ENCODE assay signal across 1 cellular context in the genomic region with DNA sequence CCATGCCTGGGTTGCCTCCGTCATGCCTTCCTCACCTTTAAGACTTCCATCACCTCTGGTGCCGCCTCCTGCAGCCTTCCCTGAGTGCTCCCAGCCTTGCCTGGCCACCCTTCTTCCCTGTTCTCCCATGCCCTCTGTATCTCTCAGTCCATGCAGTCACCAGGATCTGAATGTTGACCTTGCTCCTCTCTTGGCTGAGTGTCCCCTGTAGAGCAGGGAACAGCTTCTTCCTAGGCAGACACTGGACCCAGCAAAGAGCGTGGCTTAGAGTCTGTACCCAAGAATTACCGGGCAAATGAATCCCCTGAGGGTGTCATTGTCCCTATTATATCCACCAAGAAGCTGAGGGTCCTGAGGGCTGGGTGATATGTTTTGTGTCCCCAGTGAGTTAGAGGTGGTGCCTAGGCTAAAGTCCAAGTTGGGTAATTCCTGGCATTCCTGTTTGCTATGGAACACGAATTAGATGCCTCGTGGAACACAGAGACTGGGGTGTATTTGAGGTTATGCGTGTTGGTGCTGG.
TF ChIP-seq lines count a peak whose summit lies in the region.

No MANE protein-coding gene starts in this region.

TF ChIP-seq in HepG2, 621 proteins besides CTCF, POLR2A, EP300 and RAD21 (continued from another document and continues in another):
- TF ChIP-seq, protein P1, sequence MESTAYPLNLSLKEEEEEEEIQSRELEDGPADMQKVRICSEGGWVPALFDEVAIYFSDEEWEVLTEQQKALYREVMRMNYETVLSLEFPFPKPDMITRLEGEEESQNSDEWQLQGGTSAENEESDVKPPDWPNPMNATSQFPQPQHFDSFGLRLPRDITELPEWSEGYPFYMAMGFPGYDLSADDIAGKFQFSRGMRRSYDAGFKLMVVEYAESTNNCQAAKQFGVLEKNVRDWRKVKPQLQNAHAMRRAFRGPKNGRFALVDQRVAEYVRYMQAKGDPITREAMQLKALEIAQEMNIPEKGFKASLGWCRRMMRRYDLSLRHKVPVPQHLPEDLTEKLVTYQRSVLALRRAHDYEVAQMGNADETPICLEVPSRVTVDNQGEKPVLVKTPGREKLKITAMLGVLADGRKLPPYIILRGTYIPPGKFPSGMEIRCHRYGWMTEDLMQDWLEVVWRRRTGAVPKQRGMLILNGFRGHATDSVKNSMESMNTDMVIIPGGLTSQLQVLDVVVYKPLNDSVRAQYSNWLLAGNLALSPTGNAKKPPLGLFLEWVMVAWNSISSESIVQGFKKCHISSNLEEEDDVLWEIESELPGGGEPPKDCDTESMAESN (CRISPR knock-in tag; conservative IDR thresholded peaks at IDR 0.05), result peak; percentile 73; the same call in 1 of the 2 replicates
- no peak for TF ChIP-seq ZNF17 (CRISPR knock-in tag; IDR thresholded peaks at IDR 0.05)
- TF ChIP-seq, protein P2, sequence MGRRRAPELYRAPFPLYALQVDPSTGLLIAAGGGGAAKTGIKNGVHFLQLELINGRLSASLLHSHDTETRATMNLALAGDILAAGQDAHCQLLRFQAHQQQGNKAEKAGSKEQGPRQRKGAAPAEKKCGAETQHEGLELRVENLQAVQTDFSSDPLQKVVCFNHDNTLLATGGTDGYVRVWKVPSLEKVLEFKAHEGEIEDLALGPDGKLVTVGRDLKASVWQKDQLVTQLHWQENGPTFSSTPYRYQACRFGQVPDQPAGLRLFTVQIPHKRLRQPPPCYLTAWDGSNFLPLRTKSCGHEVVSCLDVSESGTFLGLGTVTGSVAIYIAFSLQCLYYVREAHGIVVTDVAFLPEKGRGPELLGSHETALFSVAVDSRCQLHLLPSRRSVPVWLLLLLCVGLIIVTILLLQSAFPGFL (CRISPR knock-in tag; IDR thresholded peaks at IDR 0.05), result no peak
- TF ChIP-seq, protein P3, sequence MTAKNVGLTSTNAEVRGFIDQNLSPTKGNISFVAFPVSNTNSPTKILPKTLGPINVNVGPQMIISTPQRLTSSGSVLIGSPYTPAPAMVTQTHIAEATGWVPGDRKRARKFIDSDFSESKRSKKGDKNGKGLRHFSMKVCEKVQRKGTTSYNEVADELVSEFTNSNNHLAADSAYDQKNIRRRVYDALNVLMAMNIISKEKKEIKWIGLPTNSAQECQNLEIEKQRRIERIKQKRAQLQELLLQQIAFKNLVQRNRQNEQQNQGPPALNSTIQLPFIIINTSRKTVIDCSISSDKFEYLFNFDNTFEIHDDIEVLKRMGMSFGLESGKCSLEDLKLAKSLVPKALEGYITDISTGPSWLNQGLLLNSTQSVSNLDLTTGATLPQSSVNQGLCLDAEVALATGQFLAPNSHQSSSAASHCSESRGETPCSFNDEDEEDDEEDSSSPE (CRISPR knock-in tag; IDR thresholded peaks at IDR 0.05), result 0 out of 2 replicates have a peak, but pooled peaks have one; percentile 16
- no peak for TF ChIP-seq TAF1 (CRISPR knock-in tag; IDR thresholded peaks at IDR 0.05)
- peak; percentile 55; the same call in 1 of the 2 replicates for TF ChIP-seq RXRA (CRISPR knock-in tag; IDR thresholded peaks at IDR 0.05)
- TF ChIP-seq TSC22D2 (CRISPR knock-in tag; IDR thresholded peaks at IDR 0.05; ENCODE audit: borderline replicate concordance), result 0 out of 2 replicates have a peak, but pooled peaks have one; percentile 40
- TF ChIP-seq ZSCAN25 (CRISPR knock-in tag; IDR thresholded peaks at IDR 0.05), result peak; percentile 64; the same call in 1 of the 2 replicates
- TF ChIP-seq MLLT10 (CRISPR knock-in tag; IDR thresholded peaks at IDR 0.05), result no peak
- TF ChIP-seq ZNF614 (CRISPR knock-in tag; IDR thresholded peaks at IDR 0.05; ENCODE audit: borderline replicate concordance), result 0 out of 2 replicates have a peak, but pooled peaks have one; percentile 28
- TF ChIP-seq, protein P4, sequence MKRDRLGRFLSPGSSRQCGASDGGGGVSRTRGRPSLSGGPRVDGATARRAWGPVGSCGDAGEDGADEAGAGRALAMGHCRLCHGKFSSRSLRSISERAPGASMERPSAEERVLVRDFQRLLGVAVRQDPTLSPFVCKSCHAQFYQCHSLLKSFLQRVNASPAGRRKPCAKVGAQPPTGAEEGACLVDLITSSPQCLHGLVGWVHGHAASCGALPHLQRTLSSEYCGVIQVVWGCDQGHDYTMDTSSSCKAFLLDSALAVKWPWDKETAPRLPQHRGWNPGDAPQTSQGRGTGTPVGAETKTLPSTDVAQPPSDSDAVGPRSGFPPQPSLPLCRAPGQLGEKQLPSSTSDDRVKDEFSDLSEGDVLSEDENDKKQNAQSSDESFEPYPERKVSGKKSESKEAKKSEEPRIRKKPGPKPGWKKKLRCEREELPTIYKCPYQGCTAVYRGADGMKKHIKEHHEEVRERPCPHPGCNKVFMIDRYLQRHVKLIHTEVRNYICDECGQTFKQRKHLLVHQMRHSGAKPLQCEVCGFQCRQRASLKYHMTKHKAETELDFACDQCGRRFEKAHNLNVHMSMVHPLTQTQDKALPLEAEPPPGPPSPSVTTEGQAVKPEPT (CRISPR knock-in tag; IDR thresholded peaks at IDR 0.05; ENCODE audit: low read depth), result 0 out of 2 replicates have a peak, but pooled peaks have one; percentile 53
- no peak for TF ChIP-seq ZNF333 (CRISPR knock-in tag; IDR thresholded peaks at IDR 0.05; ENCODE audit: borderline replicate concordance)
- no peak for TF ChIP-seq BORCS8-MEF2B (CRISPR knock-in tag; IDR thresholded peaks at IDR 0.05)
- TF ChIP-seq SYNCRIP (IDR thresholded peaks at IDR 0.05; ENCODE audit: insufficient read depth, low read depth, low read length), result no peak
- TF ChIP-seq, protein P5, sequence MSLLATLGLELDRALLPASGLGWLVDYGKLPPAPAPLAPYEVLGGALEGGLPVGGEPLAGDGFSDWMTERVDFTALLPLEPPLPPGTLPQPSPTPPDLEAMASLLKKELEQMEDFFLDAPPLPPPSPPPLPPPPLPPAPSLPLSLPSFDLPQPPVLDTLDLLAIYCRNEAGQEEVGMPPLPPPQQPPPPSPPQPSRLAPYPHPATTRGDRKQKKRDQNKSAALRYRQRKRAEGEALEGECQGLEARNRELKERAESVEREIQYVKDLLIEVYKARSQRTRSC (CRISPR knock-in tag; IDR thresholded peaks at IDR 0.05; ENCODE audit: low read depth), result no peak
- no peak for TF ChIP-seq JUNB (CRISPR knock-in tag; IDR thresholded peaks at IDR 0.05; ENCODE audit: borderline replicate concordance)
- TF ChIP-seq GABPA (IDR thresholded peaks at IDR 0.05; ENCODE audit: low read depth, low read length), result no peak
- TF ChIP-seq GABPA (CRISPR knock-in tag; IDR thresholded peaks at IDR 0.05; ENCODE audit: low read depth), result peak; percentile 22; the same call in 1 of the 2 replicates
- no peak for TF ChIP-seq PHF5A (CRISPR knock-in tag; IDR thresholded peaks at IDR 0.05; ENCODE audit: low read depth, unreplicated experiment)
- TF ChIP-seq ZKSCAN8 (CRISPR knock-in tag; IDR thresholded peaks at IDR 0.05; ENCODE audit: borderline replicate concordance), result peak; percentile 55; the same call in 1 of the 2 replicates
- TF ChIP-seq ZNF670 (CRISPR knock-in tag; IDR thresholded peaks at IDR 0.05; ENCODE audit: borderline replicate concordance), result 0 out of 2 replicates have a peak, but pooled peaks have one; percentile 32
- no peak for TF ChIP-seq HOXA7 (CRISPR knock-in tag; IDR thresholded peaks at IDR 0.05)
- TF ChIP-seq, protein P6, sequence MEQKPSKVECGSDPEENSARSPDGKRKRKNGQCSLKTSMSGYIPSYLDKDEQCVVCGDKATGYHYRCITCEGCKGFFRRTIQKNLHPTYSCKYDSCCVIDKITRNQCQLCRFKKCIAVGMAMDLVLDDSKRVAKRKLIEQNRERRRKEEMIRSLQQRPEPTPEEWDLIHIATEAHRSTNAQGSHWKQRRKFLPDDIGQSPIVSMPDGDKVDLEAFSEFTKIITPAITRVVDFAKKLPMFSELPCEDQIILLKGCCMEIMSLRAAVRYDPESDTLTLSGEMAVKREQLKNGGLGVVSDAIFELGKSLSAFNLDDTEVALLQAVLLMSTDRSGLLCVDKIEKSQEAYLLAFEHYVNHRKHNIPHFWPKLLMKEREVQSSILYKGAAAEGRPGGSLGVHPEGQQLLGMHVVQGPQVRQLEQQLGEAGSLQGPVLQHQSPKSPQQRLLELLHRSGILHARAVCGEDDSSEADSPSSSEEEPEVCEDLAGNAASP (CRISPR knock-in tag; IDR thresholded peaks at IDR 0.05; ENCODE audit: borderline replicate concordance), result peak; percentile 92; the same call in 1 of the 2 replicates
- no peak for TF ChIP-seq SOX13 (IDR thresholded peaks at IDR 0.05)
- TF ChIP-seq SOX13 (CRISPR knock-in tag; conservative IDR thresholded peaks at IDR 0.05 in 1 of 2, IDR thresholded peaks at IDR 0.05 in 1 of 2), result peak in 1 of 2 experiments; percentile 66; a peak in 2 of 4 replicates
- peak; percentile 67; the same call in 1 of the 2 replicates for TF ChIP-seq NFKBIZ (CRISPR knock-in tag; IDR thresholded peaks at IDR 0.05)
- no peak for TF ChIP-seq SMAD3 (CRISPR knock-in tag; IDR thresholded peaks at IDR 0.05)
- TF ChIP-seq ZNF720 (CRISPR knock-in tag; IDR thresholded peaks at IDR 0.05), result no peak
- peak; percentile 69; the same call in 1 of the 2 replicates for TF ChIP-seq SAP130 (CRISPR knock-in tag; IDR thresholded peaks at IDR 0.05; ENCODE audit: low read depth)
- TF ChIP-seq GABPB1 (CRISPR knock-in tag; IDR thresholded peaks at IDR 0.05), result no peak; the same call in 1 of the 2 replicates
- TF ChIP-seq ZBTB7B (CRISPR knock-in tag; IDR thresholded peaks at IDR 0.05), result peak; percentile 94
- 0 out of 2 replicates have a peak, but pooled peaks have one; percentile 36 for TF ChIP-seq KDM3A (CRISPR knock-in tag; IDR thresholded peaks at IDR 0.05; ENCODE audit: low read depth)
- TF ChIP-seq, protein P7, sequence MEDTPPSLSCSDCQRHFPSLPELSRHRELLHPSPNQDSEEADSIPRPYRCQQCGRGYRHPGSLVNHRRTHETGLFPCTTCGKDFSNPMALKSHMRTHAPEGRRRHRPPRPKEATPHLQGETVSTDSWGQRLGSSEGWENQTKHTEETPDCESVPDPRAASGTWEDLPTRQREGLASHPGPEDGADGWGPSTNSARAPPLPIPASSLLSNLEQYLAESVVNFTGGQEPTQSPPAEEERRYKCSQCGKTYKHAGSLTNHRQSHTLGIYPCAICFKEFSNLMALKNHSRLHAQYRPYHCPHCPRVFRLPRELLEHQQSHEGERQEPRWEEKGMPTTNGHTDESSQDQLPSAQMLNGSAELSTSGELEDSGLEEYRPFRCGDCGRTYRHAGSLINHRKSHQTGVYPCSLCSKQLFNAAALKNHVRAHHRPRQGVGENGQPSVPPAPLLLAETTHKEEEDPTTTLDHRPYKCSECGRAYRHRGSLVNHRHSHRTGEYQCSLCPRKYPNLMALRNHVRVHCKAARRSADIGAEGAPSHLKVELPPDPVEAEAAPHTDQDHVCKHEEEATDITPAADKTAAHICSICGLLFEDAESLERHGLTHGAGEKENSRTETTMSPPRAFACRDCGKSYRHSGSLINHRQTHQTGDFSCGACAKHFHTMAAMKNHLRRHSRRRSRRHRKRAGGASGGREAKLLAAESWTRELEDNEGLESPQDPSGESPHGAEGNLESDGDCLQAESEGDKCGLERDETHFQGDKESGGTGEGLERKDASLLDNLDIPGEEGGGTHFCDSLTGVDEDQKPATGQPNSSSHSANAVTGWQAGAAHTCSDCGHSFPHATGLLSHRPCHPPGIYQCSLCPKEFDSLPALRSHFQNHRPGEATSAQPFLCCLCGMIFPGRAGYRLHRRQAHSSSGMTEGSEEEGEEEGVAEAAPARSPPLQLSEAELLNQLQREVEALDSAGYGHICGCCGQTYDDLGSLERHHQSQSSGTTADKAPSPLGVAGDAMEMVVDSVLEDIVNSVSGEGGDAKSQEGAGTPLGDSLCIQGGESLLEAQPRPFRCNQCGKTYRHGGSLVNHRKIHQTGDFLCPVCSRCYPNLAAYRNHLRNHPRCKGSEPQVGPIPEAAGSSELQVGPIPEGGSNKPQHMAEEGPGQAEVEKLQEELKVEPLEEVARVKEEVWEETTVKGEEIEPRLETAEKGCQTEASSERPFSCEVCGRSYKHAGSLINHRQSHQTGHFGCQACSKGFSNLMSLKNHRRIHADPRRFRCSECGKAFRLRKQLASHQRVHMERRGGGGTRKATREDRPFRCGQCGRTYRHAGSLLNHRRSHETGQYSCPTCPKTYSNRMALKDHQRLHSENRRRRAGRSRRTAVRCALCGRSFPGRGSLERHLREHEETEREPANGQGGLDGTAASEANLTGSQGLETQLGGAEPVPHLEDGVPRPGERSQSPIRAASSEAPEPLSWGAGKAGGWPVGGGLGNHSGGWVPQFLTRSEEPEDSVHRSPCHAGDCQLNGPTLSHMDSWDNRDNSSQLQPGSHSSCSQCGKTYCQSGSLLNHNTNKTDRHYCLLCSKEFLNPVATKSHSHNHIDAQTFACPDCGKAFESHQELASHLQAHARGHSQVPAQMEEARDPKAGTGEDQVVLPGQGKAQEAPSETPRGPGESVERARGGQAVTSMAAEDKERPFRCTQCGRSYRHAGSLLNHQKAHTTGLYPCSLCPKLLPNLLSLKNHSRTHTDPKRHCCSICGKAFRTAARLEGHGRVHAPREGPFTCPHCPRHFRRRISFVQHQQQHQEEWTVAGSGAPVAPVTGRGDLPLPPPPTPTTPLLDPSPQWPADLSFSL (CRISPR knock-in tag; IDR thresholded peaks at IDR 0.05), result no peak
- no peak for TF ChIP-seq EED (CRISPR knock-in tag; IDR thresholded peaks at IDR 0.05)
- TF ChIP-seq, protein P8, sequence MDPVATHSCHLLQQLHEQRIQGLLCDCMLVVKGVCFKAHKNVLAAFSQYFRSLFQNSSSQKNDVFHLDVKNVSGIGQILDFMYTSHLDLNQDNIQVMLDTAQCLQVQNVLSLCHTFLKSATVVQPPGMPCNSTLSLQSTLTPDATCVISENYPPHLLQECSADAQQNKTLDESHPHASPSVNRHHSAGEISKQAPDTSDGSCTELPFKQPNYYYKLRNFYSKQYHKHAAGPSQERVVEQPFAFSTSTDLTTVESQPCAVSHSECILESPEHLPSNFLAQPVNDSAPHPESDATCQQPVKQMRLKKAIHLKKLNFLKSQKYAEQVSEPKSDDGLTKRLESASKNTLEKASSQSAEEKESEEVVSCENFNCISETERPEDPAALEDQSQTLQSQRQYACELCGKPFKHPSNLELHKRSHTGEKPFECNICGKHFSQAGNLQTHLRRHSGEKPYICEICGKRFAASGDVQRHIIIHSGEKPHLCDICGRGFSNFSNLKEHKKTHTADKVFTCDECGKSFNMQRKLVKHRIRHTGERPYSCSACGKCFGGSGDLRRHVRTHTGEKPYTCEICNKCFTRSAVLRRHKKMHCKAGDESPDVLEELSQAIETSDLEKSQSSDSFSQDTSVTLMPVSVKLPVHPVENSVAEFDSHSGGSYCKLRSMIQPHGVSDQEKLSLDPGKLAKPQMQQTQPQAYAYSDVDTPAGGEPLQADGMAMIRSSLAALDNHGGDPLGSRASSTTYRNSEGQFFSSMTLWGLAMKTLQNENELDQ (CRISPR knock-in tag; IDR thresholded peaks at IDR 0.05; ENCODE audit: borderline replicate concordance), result no peak
- no peak for TF ChIP-seq ATAD3A (CRISPR knock-in tag; IDR thresholded peaks at IDR 0.05)
- no peak for TF ChIP-seq ZNF224 (CRISPR knock-in tag; IDR thresholded peaks at IDR 0.05)
- TF ChIP-seq STAT5B (CRISPR knock-in tag; IDR thresholded peaks at IDR 0.05), result no peak
- TF ChIP-seq, protein P9, sequence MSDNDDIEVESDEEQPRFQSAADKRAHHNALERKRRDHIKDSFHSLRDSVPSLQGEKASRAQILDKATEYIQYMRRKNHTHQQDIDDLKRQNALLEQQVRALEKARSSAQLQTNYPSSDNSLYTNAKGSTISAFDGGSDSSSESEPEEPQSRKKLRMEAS (IDR thresholded peaks at IDR 0.05), result peak; percentile 82
- TF ChIP-seq ZNF282 (IDR thresholded peaks at IDR 0.05; ENCODE audit: partially characterized antibody), result no peak
- 0 out of 2 replicates have a peak, but pooled peaks have one; percentile 65 for TF ChIP-seq KAT7 (CRISPR knock-in tag; IDR thresholded peaks at IDR 0.05; ENCODE audit: borderline replicate concordance)
